20 cellular contexts compared by ENCODE assay signal in the genomic region with DNA sequence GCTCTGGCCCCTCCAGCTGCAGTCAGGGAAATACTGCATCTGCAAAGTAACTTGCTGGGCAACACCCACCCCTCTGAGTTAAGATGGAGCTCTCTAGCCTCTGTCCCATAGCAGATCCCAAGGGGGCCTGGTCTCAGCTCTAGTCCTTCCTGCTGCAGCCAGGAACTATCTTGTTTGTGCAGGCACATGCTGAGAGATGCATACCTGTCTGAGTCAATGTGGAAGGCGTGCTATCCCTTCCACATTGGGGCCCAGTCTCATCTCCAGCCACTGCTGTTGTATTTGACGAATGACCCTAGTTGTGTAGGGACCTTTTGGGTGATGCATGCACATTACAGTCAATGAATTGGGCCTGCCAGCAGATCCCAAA.
DNase-seq lines count a peak whose midpoint lies in the region; ATAC-seq, FAIRE-seq and TF ChIP-seq lines count a peak whose summit lies in the region.
"Had no signal": no experiment of that assay in that cellular context is flagged by ENCODE, and none has a peak within 500 bp of the region (broad histone marks: within the 10 kb centered on the region; RNA-seq: fewer than 3 reads in every experiment).

No MANE protein-coding gene starts in this region.

- H3K27me3 ChIP-seq in IMR-90 (ENCODE audit: control insufficient read depth, insufficient read depth, low read length) (no peaks in the 10 kb centered on the region), body of pancreas (no peaks in the 10 kb centered on the region)
- H3K27me3 ChIP-seq: ascending aorta, right atrium auricular region, SJCRH30 had no signal

- no peaks in the 10 kb centered on the region; the same call in 1 of the 2 replicates for H3K9me1 ChIP-seq in IMR-90 (ENCODE audit: insufficient read depth, low read length)

- H2BK120ac ChIP-seq in IMR-90 (ENCODE audit: low read depth, low read length): no peak overlapping the region

- H3K4me1 Mint-ChIP-seq in stimulated activated effector memory CD8-positive, alpha-beta T cell treated with anti-CD3 and anti-CD28 coated beads, Interleukin-12 subunit alpha, Interleukin-12 subunit beta, amount 100 ng/mL, for 72 hours: no peaks in the 10 kb centered on the region
- H3K4me1 Mint-ChIP-seq in osteocyte (ENCODE audit: unreplicated experiment): no peaks in the 10 kb centered on the region

- no peak overlapping the region for H4K91ac ChIP-seq in IMR-90 (ENCODE audit: insufficient read depth, low read depth, low read length)

- no peak overlapping the region for H3K56ac ChIP-seq in IMR-90 (ENCODE audit: extremely low read depth, insufficient read depth, low read length)

- no peak overlapping the region for H4K5ac ChIP-seq in IMR-90 (ENCODE audit: low read depth, low read length)

- WGBS in IMR-90 (ENCODE audit: extremely low coverage in 2 of 2, insufficient read length in 1 of 2), 2 experiments: no CpG with 5 or more reads among the region's 2 CpGs
- 96% methylated on average over 2 of the region's 2 CpGs; no CpG with 5 or more reads in 1 of the 2 donors for WGBS in body of pancreas, 2 donors
- 83 to 94% methylated on average over 1 to 2 of the region's 2 CpGs for WGBS in mesodermal cell (ENCODE audit: insufficient coverage in 2 of 2), 2 experiments

- FAIRE-seq in GM12891 (lab: Jason Lieb, UNC): peak; percentile 31
- FAIRE-seq: A204.1 had no signal

- H2AK9ac ChIP-seq in IMR-90 (replicated peaks; ENCODE audit: low read depth, low read length, poor library complexity): no peak overlapping the region

- H3K4me3 ChIP-seq in IMR-90 (ENCODE audit: insufficient read depth, low read depth, low read length) (no peak overlapping the region), body of pancreas (no peak overlapping the region), mesodermal cell (ENCODE audit: extremely low read depth, insufficient read depth, low read length, poor library complexity, severe bottlenecking) (no peak overlapping the region)
- H3K4me3 ChIP-seq: ascending aorta, lower lobe of right lung, right atrium auricular region, SJCRH30 had no signal

- no peak overlapping the region for H3K4me2 ChIP-seq in IMR-90 (ENCODE audit: low read depth, low read length)

- no peak for TF ChIP-seq POLR2A in GM12891 (IDR thresholded peaks at IDR 0.05; ENCODE audit: low read depth, low read length)
- no peak for TF ChIP-seq POLR2A in IMR-90 (IDR thresholded peaks at IDR 0.05; ENCODE audit: low read depth, low read length)
- TF ChIP-seq POLR2A in body of pancreas (IDR thresholded peaks at IDR 0.05): peak in 1 of 3 donors; percentile 4

- no peak overlapping the region for H2BK20ac ChIP-seq in IMR-90 (ENCODE audit: low read depth, low read length)

- H3K23ac ChIP-seq in IMR-90 (ENCODE audit: low read depth, low read length): no peak overlapping the region

- H3K27ac ChIP-seq in IMR-90 (ENCODE audit: insufficient read depth, low read length) (no peak overlapping the region), body of pancreas (peak overlapping the region in 3 of 4 donors; percentile 38 to 59 (median 54)), mesodermal cell (ENCODE audit: low read depth, low read length, severe bottlenecking) (peak overlapping the region; percentile 43)
- H3K27ac ChIP-seq: ascending aorta, lower lobe of right lung, right atrium auricular region, SJCRH30 had no signal

- H3K9me3 ChIP-seq in IMR-90 (ENCODE audit: control insufficient read depth, insufficient read depth, low read length): no peaks in the 10 kb centered on the region
- no peaks in the 10 kb centered on the region for H3K9me3 ChIP-seq in body of pancreas
- no peaks in the 10 kb centered on the region for H3K9me3 ChIP-seq in mesodermal cell (ENCODE audit: control insufficient read depth, low read length)
- H3K9me3 ChIP-seq: ascending aorta, lower lobe of right lung, right atrium auricular region, SJCRH30 had no signal

- H2BK15ac ChIP-seq in IMR-90 (ENCODE audit: low read depth, low read length): no peak overlapping the region

- H2AK5ac ChIP-seq in IMR-90 (ENCODE audit: low read depth, low read length): no peak overlapping the region

- in situ Hi-C loops in IMR-90 (cut with MboI; ENCODE audit: low sequenced_read_pairs): no loop called here
- in situ Hi-C loops in GM13976 (cut with MboI; ENCODE audit: low sequenced_read_pairs, unreplicated experiment): loop anchor here (10.0 kb wide), 1 partner anchor 353 kb away; no protein-coding TSS in a partner anchor

- intact Hi-C loops in IMR-90 (cut with micrococcal nuclease) (no loop called here), body of pancreas (cut with DNase I) (no loop called here)

- no peak overlapping the region for H3K14ac ChIP-seq in IMR-90 (replicated peaks; ENCODE audit: low read depth, low read length)

- TF ChIP-seq RAD21 in IMR-90 (IDR thresholded peaks at IDR 0.05; ENCODE audit: low read length): no peak

- no peak overlapping the region for H3K27ac Mint-ChIP-seq in stimulated activated effector memory CD8-positive, alpha-beta T cell treated with anti-CD3 and anti-CD28 coated beads, Interleukin-12 subunit alpha, Interleukin-12 subunit beta, amount 100 ng/mL, for 72 hours
- no peak overlapping the region for H3K27ac Mint-ChIP-seq in osteocyte (ENCODE audit: unreplicated experiment)
- H3K27ac Mint-ChIP-seq: activated naive CD4-positive, alpha-beta T cell treated with anti-CD3 and anti-CD28 coated beads, Interleukin-2, amount 50 U/mL, for 72 hours; activated T-cell treated with anti-CD3 and anti-CD28 coated beads, Interleukin-2, amount 50 U/mL, for 72 hours; type B pancreatic cell had no signal

- H3K9ac ChIP-seq in IMR-90 (ENCODE audit: low read depth, low read length): no peak overlapping the region

- H2BK5ac ChIP-seq in IMR-90 (ENCODE audit: low read depth, low read length, poor library complexity, severe bottlenecking): no peak overlapping the region

- H3K18ac ChIP-seq in IMR-90 (ENCODE audit: low read depth, low read length): no peak overlapping the region

- BruUV-seq in IMR-90 (replicated peaks; lab: Mats Ljungman, UMichigan): no TSS peak

- H3K36me3 ChIP-seq in IMR-90 (ENCODE audit: control insufficient read depth, insufficient read depth, low read length) (no peaks in the 10 kb centered on the region), body of pancreas (replicated peaks in 1 of 2; ENCODE audit: insufficient read depth in 1 of 2, low read depth in 2 of 2) (no peaks in the 10 kb centered on the region), mesodermal cell (ENCODE audit: control insufficient read depth, insufficient read depth, low read length) (no peaks in the 10 kb centered on the region)
- H3K36me3 ChIP-seq: ascending aorta, lower lobe of right lung, right atrium auricular region, SJCRH30 had no signal

- H3K9me3 Mint-ChIP-seq in stimulated activated effector memory CD8-positive, alpha-beta T cell treated with anti-CD3 and anti-CD28 coated beads, Interleukin-12 subunit alpha, Interleukin-12 subunit beta, amount 100 ng/mL, for 72 hours: peaks cover 3% of the 10 kb centered on the region
- peaks cover 6% of the 10 kb centered on the region for H3K9me3 Mint-ChIP-seq in osteocyte (ENCODE audit: unreplicated experiment)
- H3K9me3 Mint-ChIP-seq: activated naive CD4-positive, alpha-beta T cell treated with anti-CD3 and anti-CD28 coated beads, Interleukin-2, amount 50 U/mL, for 72 hours; activated T-cell treated with anti-CD3 and anti-CD28 coated beads, Interleukin-2, amount 50 U/mL, for 72 hours; type B pancreatic cell had no signal

- ATAC-seq in IMR-90 (ENCODE audit: low read depth) (peak; percentile 40; the same call in 1 of the 2 replicates), body of pancreas (no peak), GM18511 (IDR thresholded peaks at IDR 0.05; ENCODE audit: unreplicated experiment) (no peak)
- ATAC-seq in stimulated activated effector memory CD8-positive, alpha-beta T cell treated with anti-CD3 and anti-CD28 coated beads, Interleukin-12 subunit alpha, Interleukin-12 subunit beta, amount 100 ng/mL, for 72 hours: no peak

- dilution Hi-C loops in IMR-90 (cut with HindIII; ENCODE audit: low sequenced_read_pairs, unreplicated experiment): no loop called here

- peaks cover 18% of the 10 kb centered on the region for H3K27me3 Mint-ChIP-seq in osteocyte (ENCODE audit: unreplicated experiment)
- H3K27me3 Mint-ChIP-seq: type B pancreatic cell had no signal

- CTCF ChIA-PET in IMR-90 (lab: Yijun Ruan, JAX): interaction anchor here (0.9 to 1.2 kb wide), 3 partner anchors 10 to 50 kb away, joined by 3 read pairs; no protein-coding TSS in a partner anchor

- H3K79me1 ChIP-seq in IMR-90 (ENCODE audit: low read depth in 1 of 2, low read length in 2 of 2): no peaks in the 10 kb centered on the region

- peaks cover 6% of the 10 kb centered on the region; the same call in 1 of the 2 replicates for H3K4me1 ChIP-seq in IMR-90 (ENCODE audit: control insufficient read depth, insufficient read depth, low read length)
- H3K4me1 ChIP-seq in body of pancreas: peaks cover 21% of the 10 kb centered on the region
- H3K4me1 ChIP-seq in mesodermal cell (ENCODE audit: control insufficient read depth, insufficient read depth, low read length, poor library complexity, severe bottlenecking): peaks cover 7% of the 10 kb centered on the region
- H3K4me1 ChIP-seq: ascending aorta had no signal

- H3K4me3 Mint-ChIP-seq in stimulated activated effector memory CD8-positive, alpha-beta T cell treated with anti-CD3 and anti-CD28 coated beads, Interleukin-12 subunit alpha, Interleukin-12 subunit beta, amount 100 ng/mL, for 72 hours: no peak overlapping the region
- no peak overlapping the region for H3K4me3 Mint-ChIP-seq in osteocyte (ENCODE audit: unreplicated experiment)
- H3K4me3 Mint-ChIP-seq: activated T-cell treated with anti-CD3 and anti-CD28 coated beads, Interleukin-2, amount 50 U/mL, for 72 hours; type B pancreatic cell had no signal

- DNase-seq in GM12891 (ENCODE audit: insufficient read length, low spot score) (no peak), IMR-90 (peak; percentile 0), body of pancreas (peak in 1 of 4 donors; percentile 14), osteocyte (ENCODE audit: extremely low spot score, unreplicated experiment) (no peak), GM13976 (ENCODE audit: low spot score) (no peak)
- no peak for DNase-seq in stimulated activated effector memory CD8-positive, alpha-beta T cell treated with anti-CD3 and anti-CD28 coated beads, Interleukin-12 subunit alpha, Interleukin-12 subunit beta, amount 100 ng/mL, for 72 hours (ENCODE audit: low spot score in 2 of 2)
- DNase-seq: DMS79 treated with DMSO at 0.1 percent for 48 hours, lower lobe of right lung, NCI-H1048, NCI-H1930, occipital lobe had no signal

- H3K36me3 Mint-ChIP-seq in stimulated activated effector memory CD8-positive, alpha-beta T cell treated with anti-CD3 and anti-CD28 coated beads, Interleukin-12 subunit alpha, Interleukin-12 subunit beta, amount 100 ng/mL, for 72 hours: no peaks in the 10 kb centered on the region
- H3K36me3 Mint-ChIP-seq in osteocyte (ENCODE audit: unreplicated experiment): no peaks in the 10 kb centered on the region
- H3K36me3 Mint-ChIP-seq: activated naive CD4-positive, alpha-beta T cell treated with anti-CD3 and anti-CD28 coated beads, Interleukin-2, amount 50 U/mL, for 72 hours; type B pancreatic cell had no signal

- H4K8ac ChIP-seq in IMR-90 (ENCODE audit: low read depth in 2 of 2, low read length in 2 of 2): no peak overlapping the region

- H3K4ac ChIP-seq in IMR-90 (ENCODE audit: low read depth, low read length): no peak overlapping the region

- no peak overlapping the region for H2AFZ ChIP-seq in IMR-90 (replicated peaks; ENCODE audit: low read length, poor library complexity)

- H4K20me1 ChIP-seq in IMR-90 (ENCODE audit: insufficient read depth, low read length): 0 out of 2 replicates have a peak, but pooled peaks cover 4% of the 10 kb centered on the region

- TF ChIP-seq CTCF in IMR-90 (conservative IDR thresholded peaks at IDR 0.05; ENCODE audit: low read depth, low read length): no peak
- no peak for TF ChIP-seq CTCF in body of pancreas (IDR thresholded peaks at IDR 0.05)
- TF ChIP-seq CTCF in osteocyte (IDR thresholded peaks at IDR 0.05): no peak
- TF ChIP-seq CTCF in GM13976 (IDR thresholded peaks at IDR 0.05; ENCODE audit: borderline replicate concordance, control extremely low read depth, extremely low read depth, insufficient read depth, missing control alignments): no peak

- POLR2A ChIA-PET in IMR-90 (lab: Charles Lee; ENCODE audit: unreplicated experiment): interaction anchor here (0.5 kb wide), 1 partner anchor 244 kb away, joined by 7 read pairs; no protein-coding TSS in a partner anchor
